ENCODE assay signal across 18 cellular contexts in the genomic region with DNA sequence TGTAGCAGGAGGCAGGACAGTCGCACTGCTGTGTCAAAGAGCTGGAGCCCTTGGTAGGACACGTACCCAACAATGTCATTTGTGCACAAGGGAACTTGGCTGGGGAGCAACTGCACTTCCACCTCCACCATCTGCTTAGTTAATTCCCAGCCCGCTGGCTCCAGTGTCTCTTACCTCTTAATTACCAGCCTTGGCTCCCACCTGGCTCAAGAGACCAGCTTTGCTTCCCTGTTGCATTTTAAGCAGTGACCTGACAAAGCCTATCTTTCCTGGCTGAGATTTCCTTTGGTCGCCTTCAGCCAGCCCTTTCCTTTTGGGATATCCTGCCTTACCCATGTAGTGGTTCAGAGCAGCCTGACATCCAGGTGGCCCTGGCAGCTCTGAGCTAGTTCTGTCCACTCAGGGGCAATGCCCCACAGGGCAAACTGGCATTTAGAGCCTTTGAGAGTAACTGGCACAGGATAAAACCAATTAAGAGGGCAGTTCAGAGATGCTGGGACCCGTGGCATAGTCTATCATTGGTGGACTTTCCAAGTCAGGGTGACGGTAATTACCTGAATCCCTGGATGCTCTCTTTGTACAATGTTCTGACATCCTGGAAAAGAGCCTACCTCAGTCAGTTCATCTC.
"Had no signal": no experiment of that assay in that cellular context is flagged by ENCODE, and none has a peak within 500 bp of the region (broad histone marks: within the 10 kb centered on the region; RNA-seq: fewer than 3 reads in every experiment).

No MANE protein-coding gene starts in this region.

- H2AFZ ChIP-seq: hepatocyte had no signal

- H3K27me3 ChIP-seq: hepatocyte, transverse colon had no signal

- H3K4me2 ChIP-seq: hepatocyte had no signal

- ATAC-seq: effector memory CD8-positive, alpha-beta T cell; left colon; left ventricle myocardium superior; naive thymus-derived CD4-positive, alpha-beta T cell; right cardiac atrium had no signal

- H3K79me2 ChIP-seq: hepatocyte had no signal

- H3K9me3 ChIP-seq: esophagus squamous epithelium, stomach, thoracic aorta, transverse colon had no signal

- H3K36me3 ChIP-seq: esophagus squamous epithelium, stomach, thoracic aorta, transverse colon had no signal

- H3K4me3 ChIP-seq: esophagus squamous epithelium, hepatocyte, stomach, thoracic aorta, transverse colon had no signal

- DNase-seq: effector memory CD8-positive, alpha-beta T cell; esophagus squamous epithelium; foreskin fibroblast; head of caudate nucleus; left colon; left ventricle myocardium superior; mesendoderm; naive thymus-derived CD4-positive, alpha-beta T cell; nephron progenitor cell; small intestine; stimulated activated CD4-positive, alpha-beta T cell treated with anti-CD3 and anti-CD28 coated beads, Interleukin-12 subunit alpha, Interleukin-12 subunit beta, amount 100 ng/mL, for 4 hours; stimulated activated naive CD4-positive, alpha-beta T cell; stomach; transverse colon had no signal

- H3K27ac ChIP-seq: epithelial cell of prostate, esophagus squamous epithelium, hepatocyte, stomach, thoracic aorta, transverse colon had no signal
